ENCODE assay signal across 9 cellular contexts in the genomic region with DNA sequence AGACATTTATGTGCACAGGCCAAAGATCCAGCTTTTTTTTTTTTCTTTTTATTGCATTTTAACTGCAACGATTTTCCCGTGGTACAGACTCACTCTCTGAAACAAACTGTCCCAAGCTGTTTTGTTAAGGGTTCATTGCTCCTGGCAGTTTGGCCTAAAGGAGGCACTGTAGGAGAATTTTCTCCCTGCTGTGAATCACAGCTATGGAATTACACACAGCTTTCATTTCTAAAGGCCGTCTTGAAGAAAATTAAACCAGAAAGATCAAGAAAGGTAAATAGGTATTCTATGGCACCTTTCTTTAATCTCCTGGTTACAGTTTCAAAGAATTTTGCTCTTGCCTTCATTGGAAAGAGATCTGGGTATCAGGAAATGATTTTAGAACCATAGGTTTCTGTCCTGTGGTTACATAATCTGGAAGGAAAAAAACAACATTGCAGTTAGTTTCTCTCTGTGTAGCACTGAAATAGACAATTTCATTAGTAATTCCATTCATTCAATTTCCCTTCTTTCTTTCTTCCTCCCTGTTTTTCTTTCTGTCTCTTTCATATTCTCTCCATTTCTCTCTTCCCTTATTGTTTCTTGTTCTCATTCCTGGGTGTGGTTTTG. TPM values are rescaled to one million over a fixed set of nuclear protein-coding genes. Genes with fewer than 3 reads are reported as not detected.
DNase-seq lines count a peak whose midpoint lies in the region; ATAC-seq and TF ChIP-seq lines count a peak whose summit lies in the region.
"Had no signal": no experiment of that assay in that cellular context is flagged by ENCODE, and none has a peak within 500 bp of the region (broad histone marks: within the 10 kb centered on the region; RNA-seq: fewer than 3 reads in every experiment).

No MANE protein-coding gene starts in this region.

- CTCF ChIA-PET in BJ (lab: Yijun Ruan, JAX): interaction anchor here (0.7 to 28.1 kb wide), 17 partner anchors 11 to 187 kb away, joined by 3 to 591 read pairs (median 6); no protein-coding TSS in a partner anchor

- H3K36me3 ChIP-seq in BJ (ENCODE audit: control insufficient read depth, insufficient read depth, low read length): no peaks in the 10 kb centered on the region

- DNase-seq in BJ (ENCODE audit: low read depth): peak; percentile 14
- DNase-seq in HT1080 (ENCODE audit: low read depth): peak; percentile 72
- DNase-seq in astrocyte of the hippocampus (ENCODE audit: low read depth, low spot score): peak; percentile 81
- DNase-seq in hypothalamus (lab: John Stamatoyannopoulos, UW): peak in 26 of 51 donors; percentile 1 to 87 (median 30)
- peak; percentile 11 for DNase-seq in skeletal muscle cell (ENCODE audit: low read depth)
- no peak for DNase-seq in NCI-H748 treated with DMSO at 0.1 percent for 48 hours (lab: John Stamatoyannopoulos, UW)
- DNase-seq in COR-L47 (lab: John Stamatoyannopoulos, UW): no peak
- DNase-seq: naive B cell had no signal

- ATAC-seq in GM21619 (IDR thresholded peaks at IDR 0.05; ENCODE audit: unreplicated experiment): no peak

- H3K4me3 ChIP-seq in BJ (ENCODE audit: low read depth, low read length): peak overlapping the region; percentile 13
- H3K4me3 ChIP-seq in skeletal muscle cell (ENCODE audit: low read depth, low read length): peak overlapping the region; percentile 11

- peak; percentile 88 for TF ChIP-seq CTCF in BJ (IDR thresholded peaks at IDR 0.05; ENCODE audit: insufficient read depth, low read depth, low read length)

- POLR2A ChIA-PET in BJ (lab: Charles Lee): interaction anchor here (0.6 kb wide), 1 partner anchor 139 kb away, joined by 11 read pairs; no protein-coding TSS in a partner anchor

- peaks cover 5% of the 10 kb centered on the region for H3K27me3 ChIP-seq in BJ (ENCODE audit: control insufficient read depth, insufficient read depth, low read length)

RNA-seq across cellular contexts. Expression of gene PDK4, which starts 51.2 kb away (rescaled TPM):
- polyA plus RNA-seq in BJ (2011; rRNA removed): 0.05 and 0.18 TPM in 2 replicates
- polyA minus RNA-seq in BJ (2011; rRNA and poly(A)+ RNA removed): 0.38 TPM in 1 of 2 replicates, not detected in the other
- not detected in 2 replicates for total RNA-seq in HT1080 (2014; rRNA removed; shearing (Covaris generic))
- polyA plus RNA-seq in HT1080 (2015; cell fraction: cytosol; rRNA removed): not detected in 2 replicates
- polyA plus RNA-seq in HT1080 (2015; cell fraction: nucleus; rRNA removed): not detected in 2 replicates

RNA-seq across cellular contexts. Expression of gene ASB4, which starts 59.4 kb away (rescaled TPM):
- polyA plus RNA-seq in BJ (2011; rRNA removed): not detected in 2 replicates
- not detected in 2 replicates for polyA minus RNA-seq in BJ (2011; rRNA and poly(A)+ RNA removed)
- total RNA-seq in HT1080 (2014; rRNA removed; shearing (Covaris generic)): not detected in 2 replicates
- polyA plus RNA-seq in HT1080 (2015; cell fraction: cytosol; rRNA removed): not detected in 2 replicates
- not detected in 2 replicates for polyA plus RNA-seq in HT1080 (2015; cell fraction: nucleus; rRNA removed)

Comparison
In these comparisons a context has a peak if more than half of its experiments do, and no peak if none do; other contexts are left out.
1. DNase-seq: peak in BJ (single experiment), HT1080 (single experiment), astrocyte of the hippocampus (single experiment), hypothalamus (26 of 51) and skeletal muscle cell (single experiment); none in NCI-H748 treated with DMSO at 0.1 percent for 48 hours (single experiment) and COR-L47 (single experiment).